14 cellular contexts compared by ENCODE assay signal in genomic region chr1:119686661-119687060, GRCh38. TPM values are rescaled to one million over a fixed set of nuclear protein-coding genes. Genes with fewer than 3 reads are reported as not detected.
DNase-seq lines count a peak whose midpoint lies in the region; ATAC-seq and TF ChIP-seq lines count a peak whose summit lies in the region.
"Had no signal": no experiment of that assay in that cellular context is flagged by ENCODE, and none has a peak within 500 bp of the region (broad histone marks: within the 10 kb centered on the region; RNA-seq: fewer than 3 reads in every experiment).

No MANE protein-coding gene starts in this region.

- 0 out of 2 replicates have a peak overlapping the region, but pooled peaks have one; percentile 10 for H3K9ac ChIP-seq in HUES64 (ENCODE audit: low read depth, low read length)
- H3K9ac ChIP-seq in smooth muscle cell (ENCODE audit: low read depth) = no peak overlapping the region

- 96% methylated on average over 3 of the region's 3 CpGs for WGBS in HUES64
- WGBS in smooth muscle cell (ENCODE audit: low lambda C conversion rate) = 81% methylated on average over 3 of the region's 3 CpGs

- no peak for ATAC-seq in naive thymus-derived CD8-positive, alpha-beta T cell
- no peak for ATAC-seq in GM21447 (IDR thresholded peaks at IDR 0.05; ENCODE audit: unreplicated experiment)
- ATAC-seq: activated naive CD8-positive, alpha-beta T cell treated with anti-CD3 and anti-CD28 coated beads, Interleukin-2, amount 50 U/mL, for 24 hours; right cardiac atrium had no signal

- H3K27me3 ChIP-seq in HUES64 (ENCODE audit: insufficient read depth, low read length) (no peaks in the 10 kb centered on the region), smooth muscle cell (ENCODE audit: low read depth) (no peaks in the 10 kb centered on the region)
- H3K27me3 ChIP-seq: colonic mucosa, stomach had no signal

- H3K4me3 ChIP-seq in HUES64 (ENCODE audit: low read length) (no peak overlapping the region), smooth muscle cell (no peak overlapping the region)
- H3K4me3 ChIP-seq: colonic mucosa, HAP-1, stomach had no signal

- H3K36me3 Mint-ChIP-seq in naive thymus-derived CD8-positive, alpha-beta T cell = no peaks in the 10 kb centered on the region

- no peaks in the 10 kb centered on the region for H3K4me1 Mint-ChIP-seq in naive thymus-derived CD8-positive, alpha-beta T cell
- H3K4me1 Mint-ChIP-seq: activated naive CD8-positive, alpha-beta T cell treated with anti-CD3 and anti-CD28 coated beads, Interleukin-2, amount 50 U/mL, for 24 hours had no signal

- peaks cover 38% of the 10 kb centered on the region for H3K4me1 ChIP-seq in HUES64 (ENCODE audit: insufficient read depth, low read length)
- H3K4me1 ChIP-seq in smooth muscle cell (ENCODE audit: low read depth) = peaks cover 5% of the 10 kb centered on the region
- H3K4me1 ChIP-seq: colonic mucosa, stomach had no signal

- DNase-seq in NCI-H774 (lab: John Stamatoyannopoulos, UW) (peak; percentile 34), foreskin melanocyte (peak; percentile 65), smooth muscle cell (lab: John Stamatoyannopoulos, UW; ENCODE audit: unreplicated experiment) (no peak), T-helper 9 cell (no peak)
- DNase-seq in naive thymus-derived CD8-positive, alpha-beta T cell = no peak
- DNase-seq: activated CD4-positive, CD25-positive, alpha-beta regulatory T cell; activated naive CD8-positive, alpha-beta T cell treated with anti-CD3 and anti-CD28 coated beads, Interleukin-2, amount 50 U/mL, for 24 hours; C1 segment of cervical spinal cord; colonic mucosa; right cardiac atrium; stomach had no signal

- H3K79me2 ChIP-seq in smooth muscle cell (ENCODE audit: low read depth) = no peaks in the 10 kb centered on the region

- H4K20me1 ChIP-seq in smooth muscle cell (ENCODE audit: low read depth) = no peaks in the 10 kb centered on the region

- H3K9me3 ChIP-seq in HUES64 (ENCODE audit: insufficient read depth, low read depth, low read length) (no peaks in the 10 kb centered on the region), smooth muscle cell (replicated peaks; ENCODE audit: low read depth) (no peaks in the 10 kb centered on the region)
- H3K9me3 ChIP-seq: colonic mucosa, HAP-1, stomach had no signal

- H3K4me3 Mint-ChIP-seq in naive thymus-derived CD8-positive, alpha-beta T cell = no peak overlapping the region
- H3K4me3 Mint-ChIP-seq: activated naive CD8-positive, alpha-beta T cell treated with anti-CD3 and anti-CD28 coated beads, Interleukin-2, amount 50 U/mL, for 24 hours had no signal

- peaks cover 0 to 4% (median under 1%) of the 10 kb centered on the region in 5 donors for H3K27me3 Mint-ChIP-seq in naive thymus-derived CD8-positive, alpha-beta T cell

- POLR2A ChIA-PET in naive thymus-derived CD8-positive, alpha-beta T cell (lab: Charles Lee) = no interaction called here

- H3K27ac ChIP-seq in HUES64 (ENCODE audit: low read depth, low read length) (peak overlapping the region; percentile 4), smooth muscle cell (ENCODE audit: low read depth) (peak overlapping the region; percentile 22)
- H3K27ac ChIP-seq: colonic mucosa, stomach had no signal

- no peak for TF ChIP-seq CTCF in smooth muscle cell (IDR thresholded peaks at IDR 0.05; ENCODE audit: borderline replicate concordance, insufficient read depth, poor library complexity, severe bottlenecking)

- no peak overlapping the region for H2AFZ ChIP-seq in smooth muscle cell (ENCODE audit: low read depth)

- H3K36me3 ChIP-seq in HUES64 (ENCODE audit: insufficient read depth, low read length) (no peaks in the 10 kb centered on the region), smooth muscle cell (ENCODE audit: low read depth) (no peaks in the 10 kb centered on the region)
- H3K36me3 ChIP-seq: colonic mucosa, HAP-1, stomach had no signal

- H3K9me3 Mint-ChIP-seq in naive thymus-derived CD8-positive, alpha-beta T cell = peaks cover 0 to 3% (median 0%) of the 10 kb centered on the region in 9 donors
- H3K9me3 Mint-ChIP-seq: activated naive CD8-positive, alpha-beta T cell treated with anti-CD3 and anti-CD28 coated beads, Interleukin-2, amount 50 U/mL, for 24 hours had no signal

- H3F3A ChIP-seq in smooth muscle cell (ENCODE audit: low read depth) = no peaks in the 10 kb centered on the region

- peak overlapping the region in 1 of 10 donors; percentile 19 for H3K27ac Mint-ChIP-seq in naive thymus-derived CD8-positive, alpha-beta T cell
- H3K27ac Mint-ChIP-seq: activated naive CD8-positive, alpha-beta T cell treated with anti-CD3 and anti-CD28 coated beads, Interleukin-2, amount 50 U/mL, for 24 hours had no signal

- H3K4me2 ChIP-seq in smooth muscle cell = no peak overlapping the region

RNA-seq across cellular contexts. Expression of gene PHGDH, which starts 25.1 kb away (rescaled TPM):
- 271 TPM for polyA plus RNA-seq in HUES64 (2013, experiment 1 of 2)
- polyA plus RNA-seq in HUES64 (2013, experiment 2 of 2) = 287 TPM
- 66.1 and 93.2 TPM in 2 replicates for total RNA-seq in smooth muscle cell
- polyA plus RNA-seq in smooth muscle cell = 134 and 141 TPM in 2 replicates
- 10 to 100 TPM; 61.2 to 64.9 TPM for total RNA-seq in naive thymus-derived CD8-positive, alpha-beta T cell
- polyA plus RNA-seq in naive thymus-derived CD8-positive, alpha-beta T cell = 10 to 100 TPM; 18.5 to 55.9 (median 53.3) TPM

RNA-seq across cellular contexts. Expression of gene ZNF697, which starts 38.6 kb away (rescaled TPM):
- polyA plus RNA-seq in HUES64 (2013, experiment 1 of 2) = 9.0 TPM
- 8.7 TPM for polyA plus RNA-seq in HUES64 (2013, experiment 2 of 2)
- total RNA-seq in smooth muscle cell = 18.5 and 20.0 TPM in 2 replicates
- polyA plus RNA-seq in smooth muscle cell = 1.5 and 2.2 TPM in 2 replicates
- total RNA-seq in naive thymus-derived CD8-positive, alpha-beta T cell = under 1 TPM in 1 of 2 experiments, not detected in 1; 0.08 TPM
- not detected for polyA plus RNA-seq in naive thymus-derived CD8-positive, alpha-beta T cell

Comparison
In these comparisons a context has a peak if more than half of its experiments do, and no peak if none do; other contexts are left out.
1. DNase-seq: peak in NCI-H774 (single experiment) and foreskin melanocyte (single experiment); none in smooth muscle cell (single experiment), naive thymus-derived CD8-positive, alpha-beta T cell (0 of 10) and T-helper 9 cell (single experiment).
2. RNA of gene ZNF697, which starts 38.6 kb away (total RNA-seq): 18.5 to 20.0 TPM in smooth muscle cell; 0.08 TPM in naive thymus-derived CD8-positive, alpha-beta T cell; every median in the first group is over 10 times any median in the second.